In genomic region chr16:81779540-81780320, GRCh38 we compare ENCODE assay signal across 8 cellular contexts. TPM values are rescaled to one million over a fixed set of nuclear protein-coding genes. Genes with fewer than 3 reads are reported as not detected.
DNase-seq lines count a peak whose midpoint lies in the region; ATAC-seq and TF ChIP-seq lines count a peak whose summit lies in the region.

No MANE protein-coding gene starts in this region.

- H3K4me3 Mint-ChIP-seq in WTC11 (peak overlapping the region; percentile 84), glutamatergic neuron (ENCODE audit: unreplicated experiment) (peak overlapping the region; percentile 82)

- ATAC-seq in HG03045 (IDR thresholded peaks at IDR 0.05; ENCODE audit: unreplicated experiment) (peak; percentile 16), WTC11 (peak; percentile 12)

- H3K36me3 Mint-ChIP-seq in WTC11 = no peaks in the 10 kb centered on the region
- H3K36me3 Mint-ChIP-seq in glutamatergic neuron (ENCODE audit: unreplicated experiment) = peaks cover 3% of the 10 kb centered on the region

- H3K27ac Mint-ChIP-seq in WTC11 (no peak overlapping the region), glutamatergic neuron (ENCODE audit: unreplicated experiment) (no peak overlapping the region)

- CTCF ChIA-PET in WTC11 (lab: Charles Lee) = interaction anchor here (0.6 to 1.7 kb wide), 5 partner anchors 50 to 100 kb away, joined by 3 to 8 read pairs (median 5); no protein-coding TSS in a partner anchor

- H3K27ac ChIP-seq in prostate gland = peak overlapping the region in 1 of 2 donors; percentile 31

- DNase-seq in NOMO-1 treated with DMSO at 0.1 percent for 48 hours (lab: John Stamatoyannopoulos, UW; ENCODE audit: unreplicated experiment) (peak; percentile 16), NOMO-1 (lab: John Stamatoyannopoulos, UW; ENCODE audit: unreplicated experiment in 2 of 2) (no peak), WTC11 (ENCODE audit: low spot score) (peak; percentile 29), glutamatergic neuron (peak; percentile 32), prostate gland (ENCODE audit: low spot score) (no peak), NCI-H2107 treated with DMSO at 0.1 percent for 48 hours (lab: John Stamatoyannopoulos, UW; ENCODE audit: unreplicated experiment) (no peak), hypothalamus (lab: John Stamatoyannopoulos, UW) (no peak)

- H3K9me3 Mint-ChIP-seq in WTC11 (no peaks in the 10 kb centered on the region), glutamatergic neuron (ENCODE audit: unreplicated experiment) (no peaks in the 10 kb centered on the region)

- no peaks in the 10 kb centered on the region for H3K4me1 ChIP-seq in prostate gland (replicated peaks)

- H3K4me1 Mint-ChIP-seq in WTC11 = peaks cover 21% of the 10 kb centered on the region
- peaks cover 7% of the 10 kb centered on the region for H3K4me1 Mint-ChIP-seq in glutamatergic neuron (ENCODE audit: low read depth, unreplicated experiment)

- POLR2A ChIA-PET in WTC11 (lab: Charles Lee) = no interaction called here

- 6% methylated on average over 55 of the region's 57 CpGs for WGBS in prostate gland

- H3K4me3 ChIP-seq in prostate gland = peak overlapping the region; percentile 41 to 63

- TF ChIP-seq POLR2A in prostate gland (IDR thresholded peaks at IDR 0.05) = no peak

- H3K36me3 ChIP-seq in prostate gland = no peaks in the 10 kb centered on the region

- intact Hi-C loops in prostate gland (cut with DNase I) = no loop called here

- no peaks in the 10 kb centered on the region for H3K9me3 ChIP-seq in prostate gland

- TF ChIP-seq CTCF in WTC11 (IDR thresholded peaks at IDR 0.05) (no peak), glutamatergic neuron (IDR thresholded peaks at IDR 0.05; ENCODE audit: partially characterized antibody, unreplicated experiment) (no peak), prostate gland (IDR thresholded peaks at IDR 0.05) (no peak)

- H3K27me3 ChIP-seq in prostate gland (replicated peaks; ENCODE audit: insufficient read depth) = no peaks in the 10 kb centered on the region

- H3K27me3 Mint-ChIP-seq in WTC11 (ENCODE audit: low read depth) = peaks cover 75% of the 10 kb centered on the region
- H3K27me3 Mint-ChIP-seq in glutamatergic neuron (ENCODE audit: unreplicated experiment) = peaks cover 11% of the 10 kb centered on the region

TF ChIP-seq in WTC11, 78 proteins besides CTCF, POLR2A, EP300 and RAD21:
- TF ChIP-seq TCF7 (CRISPR knock-in tag; IDR thresholded peaks at IDR 0.05; ENCODE audit: low read depth) = no peak
- TF ChIP-seq TP53 (CRISPR knock-in tag; IDR thresholded peaks at IDR 0.05) = 0 out of 2 replicates have a peak, but pooled peaks have one; percentile 2

RNA-seq across cellular contexts. Expression of gene PLCG2, which starts 0.6 kb away (rescaled TPM):
- total RNA-seq in WTC11 (2021) (7.0 to 8.7 TPM (median 8.6 TPM) in 3 replicates), glutamatergic neuron (ENCODE audit: unreplicated experiment) (0.49 TPM), prostate gland (10 to 100 TPM; 10.3 to 12.8 TPM)

Comparison
In these comparisons a context has a peak if more than half of its experiments do, and no peak if none do; other contexts are left out.
1. DNase-seq: peak in NOMO-1 treated with DMSO at 0.1 percent for 48 hours (single experiment), WTC11 (single experiment) and glutamatergic neuron (single experiment); none in NOMO-1 (0 of 2), prostate gland (single experiment), NCI-H2107 treated with DMSO at 0.1 percent for 48 hours (single experiment) and hypothalamus (0 of 51).